Comparison of ENCODE assay signal across 13 cellular contexts in genomic region chr7:152886579-152887117, GRCh38.
DNase-seq lines count a peak whose midpoint lies in the region; ATAC-seq and TF ChIP-seq lines count a peak whose summit lies in the region.
"Had no signal": no experiment of that assay in that cellular context is flagged by ENCODE, and none has a peak within 500 bp of the region (broad histone marks: within the 10 kb centered on the region; RNA-seq: fewer than 3 reads in every experiment).

No MANE protein-coding gene starts in this region.

- DNase-seq in WTC11 (ENCODE audit: low spot score) (no peak), mesenteric fat pad (ENCODE audit: low spot score) (peak; percentile 26), NCI-H2107 treated with DMSO at 0.1 percent for 48 hours (lab: John Stamatoyannopoulos, UW; ENCODE audit: unreplicated experiment) (no peak)
- no peak for DNase-seq in activated CD4-positive, alpha-beta T cell treated with anti-CD3 and anti-CD28 coated beads for 4 hours
- DNase-seq in activated CD4-positive, CD25-positive, alpha-beta regulatory T cell treated with anti-CD3 and anti-CD28 coated beads, Interleukin-2, amount 50 U/mL, for 72 hours = no peak
- DNase-seq: C1 segment of cervical spinal cord; Calu3; CD4-positive, alpha-beta memory T cell; COR-L47; DND-41; GOT3 had no signal

- H3K27ac ChIP-seq in HEK293 (ENCODE audit: extremely low read depth, low read depth, low read length) = no peak overlapping the region

- POLR2A ChIA-PET in HEK293 (lab: Yijun Ruan, JAX) (no interaction called here), WTC11 (lab: Charles Lee) (no interaction called here)

- no peak for TF ChIP-seq CTCF in HEK293 (tag by site-specific recombination; IDR thresholded peaks at IDR 0.05)
- no peak for TF ChIP-seq CTCF in WTC11 (IDR thresholded peaks at IDR 0.05)

- no peaks in the 10 kb centered on the region for H3K36me3 Mint-ChIP-seq in WTC11

- peaks cover 18% of the 10 kb centered on the region for H3K4me1 Mint-ChIP-seq in WTC11
- H3K4me1 Mint-ChIP-seq: CD4-positive, alpha-beta memory T cell had no signal

- no peak overlapping the region for H3K4me3 ChIP-seq in HEK293 (ENCODE audit: low read depth, low read length)
- H3K4me3 ChIP-seq: HAP-1 had no signal

- peaks cover 8% of the 10 kb centered on the region for H3K9me3 Mint-ChIP-seq in WTC11

- H3K4me3 Mint-ChIP-seq in WTC11 = no peak overlapping the region
- H3K4me3 Mint-ChIP-seq: CD4-positive, alpha-beta memory T cell had no signal

- no peak overlapping the region for H3K27ac Mint-ChIP-seq in WTC11
- H3K27ac Mint-ChIP-seq: CD4-positive, alpha-beta memory T cell had no signal

- no peaks in the 10 kb centered on the region; the same call in 1 of the 2 replicates for H3K27me3 Mint-ChIP-seq in WTC11 (ENCODE audit: low read depth)
- H3K27me3 Mint-ChIP-seq: CD4-positive, alpha-beta memory T cell had no signal

- CTCF ChIA-PET in HEK293 (lab: Yijun Ruan, JAX) = no interaction called here
- CTCF ChIA-PET in WTC11 (lab: Charles Lee) = no interaction called here

- no peaks in the 10 kb centered on the region for H3K9me3 ChIP-seq in HEK293 (ENCODE audit: control insufficient read depth, insufficient read depth, low read depth, low read length)
- H3K9me3 ChIP-seq: HAP-1 had no signal

- H3K4me1 ChIP-seq in HEK293 (ENCODE audit: control insufficient read depth, insufficient read depth, low read length) = no peaks in the 10 kb centered on the region
- H3K4me1 ChIP-seq: HAP-1 had no signal

- no peaks in the 10 kb centered on the region for H3K36me3 ChIP-seq in HEK293 (ENCODE audit: control insufficient read depth in 2 of 2, insufficient read depth in 1 of 2, low read length in 2 of 2)
- H3K36me3 ChIP-seq: HAP-1 had no signal

- no peak for ATAC-seq in WTC11

TF ChIP-seq in HEK293, 187 proteins besides CTCF, POLR2A, EP300 and RAD21:
- TF ChIP-seq, protein P1, sequence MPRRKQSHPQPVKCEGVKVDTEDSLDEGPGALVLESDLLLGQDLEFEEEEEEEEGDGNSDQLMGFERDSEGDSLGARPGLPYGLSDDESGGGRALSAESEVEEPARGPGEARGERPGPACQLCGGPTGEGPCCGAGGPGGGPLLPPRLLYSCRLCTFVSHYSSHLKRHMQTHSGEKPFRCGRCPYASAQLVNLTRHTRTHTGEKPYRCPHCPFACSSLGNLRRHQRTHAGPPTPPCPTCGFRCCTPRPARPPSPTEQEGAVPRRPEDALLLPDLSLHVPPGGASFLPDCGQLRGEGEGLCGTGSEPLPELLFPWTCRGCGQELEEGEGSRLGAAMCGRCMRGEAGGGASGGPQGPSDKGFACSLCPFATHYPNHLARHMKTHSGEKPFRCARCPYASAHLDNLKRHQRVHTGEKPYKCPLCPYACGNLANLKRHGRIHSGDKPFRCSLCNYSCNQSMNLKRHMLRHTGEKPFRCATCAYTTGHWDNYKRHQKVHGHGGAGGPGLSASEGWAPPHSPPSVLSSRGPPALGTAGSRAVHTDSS (tag by site-specific recombination; IDR thresholded peaks at IDR 0.05) = no peak
- TF ChIP-seq, protein P2, sequence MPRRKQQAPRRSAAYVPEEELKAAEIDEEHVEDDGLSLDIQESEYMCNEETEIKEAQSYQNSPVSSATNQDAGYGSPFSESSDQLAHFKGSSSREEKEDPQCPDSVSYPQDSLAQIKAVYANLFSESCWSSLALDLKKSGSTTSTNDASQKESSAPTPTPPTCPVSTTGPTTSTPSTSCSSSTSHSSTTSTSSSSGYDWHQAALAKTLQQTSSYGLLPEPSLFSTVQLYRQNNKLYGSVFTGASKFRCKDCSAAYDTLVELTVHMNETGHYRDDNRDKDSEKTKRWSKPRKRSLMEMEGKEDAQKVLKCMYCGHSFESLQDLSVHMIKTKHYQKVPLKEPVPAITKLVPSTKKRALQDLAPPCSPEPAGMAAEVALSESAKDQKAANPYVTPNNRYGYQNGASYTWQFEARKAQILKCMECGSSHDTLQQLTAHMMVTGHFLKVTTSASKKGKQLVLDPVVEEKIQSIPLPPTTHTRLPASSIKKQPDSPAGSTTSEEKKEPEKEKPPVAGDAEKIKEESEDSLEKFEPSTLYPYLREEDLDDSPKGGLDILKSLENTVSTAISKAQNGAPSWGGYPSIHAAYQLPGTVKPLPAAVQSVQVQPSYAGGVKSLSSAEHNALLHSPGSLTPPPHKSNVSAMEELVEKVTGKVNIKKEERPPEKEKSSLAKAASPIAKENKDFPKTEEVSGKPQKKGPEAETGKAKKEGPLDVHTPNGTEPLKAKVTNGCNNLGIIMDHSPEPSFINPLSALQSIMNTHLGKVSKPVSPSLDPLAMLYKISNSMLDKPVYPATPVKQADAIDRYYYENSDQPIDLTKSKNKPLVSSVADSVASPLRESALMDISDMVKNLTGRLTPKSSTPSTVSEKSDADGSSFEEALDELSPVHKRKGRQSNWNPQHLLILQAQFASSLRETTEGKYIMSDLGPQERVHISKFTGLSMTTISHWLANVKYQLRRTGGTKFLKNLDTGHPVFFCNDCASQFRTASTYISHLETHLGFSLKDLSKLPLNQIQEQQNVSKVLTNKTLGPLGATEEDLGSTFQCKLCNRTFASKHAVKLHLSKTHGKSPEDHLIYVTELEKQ (tag by site-specific recombination; IDR thresholded peaks at IDR 0.05; ENCODE audit: borderline replicate concordance) = no peak
- TF ChIP-seq ZNF830 (tag by site-specific recombination; IDR thresholded peaks at IDR 0.05; ENCODE audit: low read depth) (no peak), ZNF10 (tag by site-specific recombination; IDR thresholded peaks at IDR 0.05) (peak; percentile 89), KLF16 (tag by site-specific recombination; IDR thresholded peaks at IDR 0.05) (no peak), ZNF214 (tag by site-specific recombination; IDR thresholded peaks at IDR 0.05; ENCODE audit: borderline replicate concordance) (no peak)

TF ChIP-seq in WTC11, 78 proteins besides CTCF, POLR2A, EP300 and RAD21:
- TF ChIP-seq AR (CRISPR knock-in tag; IDR thresholded peaks at IDR 0.05) = no peak
- no peak for TF ChIP-seq NFATC4 (CRISPR knock-in tag; IDR thresholded peaks at IDR 0.05)
- TF ChIP-seq ZNF121 (CRISPR knock-in tag; IDR thresholded peaks at IDR 0.05) = peak; percentile 64

Comparison
In these comparisons a context has a peak if more than half of its experiments do, and no peak if none do; other contexts are left out.
1. Of the 8 proteins assayed by ChIP-seq in both HEK293 and WTC11: peak only in HEK293: none; only in WTC11: ZNF121; in both: none; in neither: 7.